Comparison of ENCODE assay signal across 11 cellular contexts in genomic region chr1:198018529-198018928, GRCh38.
A peak's percentile ranks its signal among the peaks of the same experiment; 100 is the strongest.
DNase-seq lines count a peak whose midpoint lies in the region; FAIRE-seq and TF ChIP-seq lines count a peak whose summit lies in the region.
"Had no signal": no experiment of that assay in that cellular context is flagged by ENCODE, and none has a peak within 500 bp of the region (broad histone marks: within the 10 kb centered on the region; RNA-seq: fewer than 3 reads in every experiment).

No MANE protein-coding gene starts in this region.

- H3K27me3 ChIP-seq in small intestine (ENCODE audit: control insufficient read depth in 2 of 2, insufficient read depth in 2 of 2, low read length in 2 of 2) = no peaks in the 10 kb centered on the region
- H3K27me3 ChIP-seq: uterus had no signal

- H3K36me3 ChIP-seq in small intestine (ENCODE audit: control insufficient read depth in 2 of 2, insufficient read depth in 2 of 2, low read length in 2 of 2) = no peaks in the 10 kb centered on the region
- H3K36me3 ChIP-seq: uterus had no signal

- POLR2A ChIA-PET in AG04449 (lab: Yijun Ruan, JAX) = no interaction called here

- no peak for TF ChIP-seq CTCF in AG04449 (IDR thresholded peaks at IDR 0.05; ENCODE audit: insufficient read depth, low read length, missing control alignments)

- peak; percentile 79 for FAIRE-seq in H54 (lab: Jason Lieb, UNC)
- no peak for FAIRE-seq in small intestine (lab: Jason Lieb, UNC)

- 55 to 75% (median 63%) methylated on average over 1 of the region's 1 CpG for WGBS in small intestine, 3 donors

- no peaks in the 10 kb centered on the region for H3K9me3 ChIP-seq in small intestine (ENCODE audit: control insufficient read depth, low read depth)
- H3K9me3 ChIP-seq: uterus had no signal

- peak; percentile 96 for DNase-seq in AG04449 (ENCODE audit: low read depth, low spot score)
- DNase-seq in H54 (ENCODE audit: insufficient read length, low spot score) = peak; percentile 36
- peak; percentile 25 for DNase-seq in SW480 (ENCODE audit: low spot score)
- peak; percentile 76 for DNase-seq in foreskin melanocyte
- no peak for DNase-seq in SHP77 treated with DMSO at 0.1 percent for 48 hours (lab: John Stamatoyannopoulos, UW)
- no peak for DNase-seq in NCI-H2196 treated with DMSO at 0.1 percent for 48 hours (lab: John Stamatoyannopoulos, UW; ENCODE audit: unreplicated experiment)
- DNase-seq in small intestine = no peak
- no peak for DNase-seq in T-helper 2 cell
- DNase-seq: NCI-H2081 treated with DMSO at 0.1 percent for 48 hours, nucleus accumbens, uterus had no signal

- H3K27ac ChIP-seq in small intestine (ENCODE audit: low read depth in 1 of 2, low read length in 1 of 2) = no peak overlapping the region
- H3K27ac ChIP-seq: uterus had no signal

- no peak for TF ChIP-seq POLR2A in H54 (IDR thresholded peaks at IDR 0.05; ENCODE audit: low read depth, low read length)

- H3K4me1 ChIP-seq in small intestine (ENCODE audit: control insufficient read depth in 2 of 2, insufficient read depth in 1 of 2, low read depth in 1 of 2, low read length in 1 of 2) = no peaks in the 10 kb centered on the region
- H3K4me1 ChIP-seq: uterus had no signal

- H3K4me3 ChIP-seq in AG04449 (ENCODE audit: low read depth, low read length) = no peak overlapping the region
- no peak overlapping the region for H3K4me3 ChIP-seq in small intestine (ENCODE audit: low read depth in 1 of 2, low read length in 2 of 2)
- H3K4me3 ChIP-seq: uterus had no signal

- CTCF ChIA-PET in AG04449 (lab: Yijun Ruan, JAX) = interaction anchor here (1.1 to 1.5 kb wide), 3 partner anchors 15 to 138 kb away, joined by 3 to 4 read pairs (median 3); no protein-coding TSS in a partner anchor

Comparison
In these comparisons a context has a peak if more than half of its experiments do, and no peak if none do; other contexts are left out.
1. DNase-seq: peak in AG04449 (single experiment), H54 (single experiment), SW480 (single experiment) and foreskin melanocyte (single experiment); none in SHP77 treated with DMSO at 0.1 percent for 48 hours (single experiment), NCI-H2196 treated with DMSO at 0.1 percent for 48 hours (single experiment), small intestine (single experiment) and T-helper 2 cell (0 of 5).